ENCODE assay signal across 8 cellular contexts in the genomic region with DNA sequence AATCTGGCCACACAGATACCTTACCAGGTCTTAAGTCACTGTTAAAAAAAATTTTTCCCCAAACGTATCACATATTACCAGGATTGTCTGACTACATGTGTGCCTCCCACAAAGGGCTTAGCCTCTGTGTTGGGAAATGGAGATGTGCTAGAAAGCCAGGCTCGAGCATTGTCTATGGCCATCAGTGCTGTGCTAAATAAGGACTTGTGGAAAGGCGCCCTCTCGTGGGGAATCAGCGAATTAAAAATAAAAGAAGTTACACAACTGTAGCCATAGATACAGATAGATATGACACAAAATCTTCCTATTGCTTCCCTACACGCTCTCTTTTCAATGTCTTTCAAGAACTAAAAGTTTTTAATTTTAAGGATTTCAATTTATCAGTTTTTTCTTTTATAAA. TPM values are rescaled to one million over a fixed set of nuclear protein-coding genes. Genes with fewer than 3 reads are reported as not detected.
DNase-seq lines count a peak whose midpoint lies in the region; ATAC-seq and TF ChIP-seq lines count a peak whose summit lies in the region.

No MANE protein-coding gene starts in this region.

- H3K4me3 Mint-ChIP-seq in activated CD4-positive, alpha-beta memory T cell treated with anti-CD3 and anti-CD28 coated beads, Interleukin-2, amount 10 ng/mL, durations not matched to agents 7 days and 5 days: no peak overlapping the region
- H3K4me3 Mint-ChIP-seq in nephron progenitor cell: no peak overlapping the region

- H3K27me3 Mint-ChIP-seq in activated CD4-positive, alpha-beta memory T cell treated with anti-CD3 and anti-CD28 coated beads, Interleukin-2, amount 10 ng/mL, durations not matched to agents 7 days and 5 days: peaks cover 18% of the 10 kb centered on the region
- peaks cover 6% of the 10 kb centered on the region for H3K27me3 Mint-ChIP-seq in nephron progenitor cell (ENCODE audit: low read depth, poor library complexity)

- H3K9me3 ChIP-seq in esophagus muscularis mucosa (peaks cover 0 to 6% (median 0%) of the 10 kb centered on the region in 4 donors), upper lobe of right lung (no peaks in the 10 kb centered on the region)

- TF ChIP-seq EP300 in esophagus muscularis mucosa (IDR thresholded peaks at IDR 0.05): no peak

- H3K27ac ChIP-seq in esophagus muscularis mucosa (replicated peaks in 1 of 4) (no peak overlapping the region), upper lobe of right lung (no peak overlapping the region)

- peaks cover 28% of the 10 kb centered on the region for H3K4me1 Mint-ChIP-seq in activated CD4-positive, alpha-beta memory T cell treated with anti-CD3 and anti-CD28 coated beads, Interleukin-2, amount 10 ng/mL, durations not matched to agents 7 days and 5 days
- H3K4me1 Mint-ChIP-seq in nephron progenitor cell: no peaks in the 10 kb centered on the region

- intact Hi-C loops in esophagus muscularis mucosa (cut with DNase I) (no loop called here), upper lobe of right lung (cut with DNase I) (no loop called here)

- peak; percentile 68 for DNase-seq in A172 (ENCODE audit: low spot score)
- DNase-seq in NCI-H748 (lab: John Stamatoyannopoulos, UW; ENCODE audit: unreplicated experiment): peak; percentile 61
- peak; percentile 69 for DNase-seq in activated CD4-positive, alpha-beta memory T cell treated with anti-CD3 and anti-CD28 coated beads, Interleukin-2, amount 10 ng/mL, durations not matched to agents 7 days and 5 days
- peak; percentile 84 for DNase-seq in esophagus muscularis mucosa (ENCODE audit: extremely low spot score)
- DNase-seq in nephron progenitor cell: peak; percentile 11
- DNase-seq in upper lobe of right lung: no peak

- peaks cover 0 to 9% (median 3%) of the 10 kb centered on the region in 4 donors for H3K4me1 ChIP-seq in esophagus muscularis mucosa
- peaks cover 9% of the 10 kb centered on the region for H3K4me1 ChIP-seq in upper lobe of right lung

- TF ChIP-seq POLR2A in esophagus muscularis mucosa (IDR thresholded peaks at IDR 0.05; ENCODE audit: low read depth): no peak

- WGBS in esophagus muscularis mucosa: 7% methylated on average over 6 of the region's 6 CpGs

- TF ChIP-seq CTCF in GM12875 (IDR thresholded peaks at IDR 0.05; ENCODE audit: borderline replicate concordance, insufficient read depth, low read depth, low read length) (peak; percentile 30; the same call in 1 of the 2 replicates), esophagus muscularis mucosa (IDR thresholded peaks at IDR 0.05) (peak; percentile 48 to 61 (median 52)), nephron progenitor cell (IDR thresholded peaks at IDR 0.05) (no peak), upper lobe of right lung (IDR thresholded peaks at IDR 0.05) (peak; percentile 68)

- no peak overlapping the region for H3K27ac Mint-ChIP-seq in activated CD4-positive, alpha-beta memory T cell treated with anti-CD3 and anti-CD28 coated beads, Interleukin-2, amount 10 ng/mL, durations not matched to agents 7 days and 5 days
- H3K27ac Mint-ChIP-seq in nephron progenitor cell: no peak overlapping the region

- ATAC-seq in upper lobe of right lung: peak; percentile 79
- no peak for ATAC-seq in GM21529 (IDR thresholded peaks at IDR 0.05; ENCODE audit: unreplicated experiment)

- no peak overlapping the region for H3K4me3 ChIP-seq in GM12875 (ENCODE audit: low read depth, low read length)
- no peak overlapping the region for H3K4me3 ChIP-seq in esophagus muscularis mucosa
- no peak overlapping the region for H3K4me3 ChIP-seq in upper lobe of right lung

- POLR2A ChIA-PET in activated CD4-positive, alpha-beta memory T cell treated with anti-CD3 and anti-CD28 coated beads, Interleukin-2, amount 10 ng/mL, durations not matched to agents 7 days and 5 days (lab: Charles Lee): no interaction called here

- no peaks in the 10 kb centered on the region for H3K9me3 Mint-ChIP-seq in activated CD4-positive, alpha-beta memory T cell treated with anti-CD3 and anti-CD28 coated beads, Interleukin-2, amount 10 ng/mL, durations not matched to agents 7 days and 5 days
- peaks cover 54% of the 10 kb centered on the region for H3K9me3 Mint-ChIP-seq in nephron progenitor cell

- H3K27me3 ChIP-seq in esophagus muscularis mucosa: no peaks in the 10 kb centered on the region
- H3K27me3 ChIP-seq in upper lobe of right lung: no peaks in the 10 kb centered on the region

- CTCF ChIA-PET in activated CD4-positive, alpha-beta memory T cell treated with anti-CD3 and anti-CD28 coated beads, Interleukin-2, amount 10 ng/mL, durations not matched to agents 7 days and 5 days (lab: Charles Lee): no interaction called here

- H3K36me3 ChIP-seq in esophagus muscularis mucosa: no peaks in the 10 kb centered on the region
- no peaks in the 10 kb centered on the region for H3K36me3 ChIP-seq in upper lobe of right lung

- H3K36me3 Mint-ChIP-seq in activated CD4-positive, alpha-beta memory T cell treated with anti-CD3 and anti-CD28 coated beads, Interleukin-2, amount 10 ng/mL, durations not matched to agents 7 days and 5 days (ENCODE audit: low read depth): no peaks in the 10 kb centered on the region
- H3K36me3 Mint-ChIP-seq in nephron progenitor cell (ENCODE audit: low read depth): no peaks in the 10 kb centered on the region

RNA-seq across cellular contexts. Expression of a gene that starts 47.5 kb away (rescaled TPM):
- total RNA-seq in A172 (2014; rRNA removed; shearing (Covaris generic)): not detected in 2 replicates
- total RNA-seq in activated CD4-positive, alpha-beta memory T cell treated with anti-CD3 and anti-CD28 coated beads, Interleukin-2, amount 10 ng/mL, durations not matched to agents 7 days and 5 days: not detected
- 1 to 10 TPM in 1 of 4 donors, under 1 TPM in 1, not detected in 2; 0.23 to 3.7 TPM for total RNA-seq in esophagus muscularis mucosa
- total RNA-seq in upper lobe of right lung: not detected

RNA-seq across cellular contexts. Expression of a gene that starts 49.1 kb away (rescaled TPM):
- not detected in 2 replicates for total RNA-seq in A172 (2014; rRNA removed; shearing (Covaris generic))
- total RNA-seq in activated CD4-positive, alpha-beta memory T cell treated with anti-CD3 and anti-CD28 coated beads, Interleukin-2, amount 10 ng/mL, durations not matched to agents 7 days and 5 days: not detected
- not detected for total RNA-seq in esophagus muscularis mucosa
- total RNA-seq in upper lobe of right lung: not detected

RNA-seq across cellular contexts. Expression of a gene that starts 52.7 kb away (rescaled TPM):
- not detected in 2 replicates for total RNA-seq in A172 (2014; rRNA removed; shearing (Covaris generic))
- total RNA-seq in activated CD4-positive, alpha-beta memory T cell treated with anti-CD3 and anti-CD28 coated beads, Interleukin-2, amount 10 ng/mL, durations not matched to agents 7 days and 5 days: not detected
- total RNA-seq in esophagus muscularis mucosa (not detected), upper lobe of right lung (not detected)
